In the genomic region with DNA sequence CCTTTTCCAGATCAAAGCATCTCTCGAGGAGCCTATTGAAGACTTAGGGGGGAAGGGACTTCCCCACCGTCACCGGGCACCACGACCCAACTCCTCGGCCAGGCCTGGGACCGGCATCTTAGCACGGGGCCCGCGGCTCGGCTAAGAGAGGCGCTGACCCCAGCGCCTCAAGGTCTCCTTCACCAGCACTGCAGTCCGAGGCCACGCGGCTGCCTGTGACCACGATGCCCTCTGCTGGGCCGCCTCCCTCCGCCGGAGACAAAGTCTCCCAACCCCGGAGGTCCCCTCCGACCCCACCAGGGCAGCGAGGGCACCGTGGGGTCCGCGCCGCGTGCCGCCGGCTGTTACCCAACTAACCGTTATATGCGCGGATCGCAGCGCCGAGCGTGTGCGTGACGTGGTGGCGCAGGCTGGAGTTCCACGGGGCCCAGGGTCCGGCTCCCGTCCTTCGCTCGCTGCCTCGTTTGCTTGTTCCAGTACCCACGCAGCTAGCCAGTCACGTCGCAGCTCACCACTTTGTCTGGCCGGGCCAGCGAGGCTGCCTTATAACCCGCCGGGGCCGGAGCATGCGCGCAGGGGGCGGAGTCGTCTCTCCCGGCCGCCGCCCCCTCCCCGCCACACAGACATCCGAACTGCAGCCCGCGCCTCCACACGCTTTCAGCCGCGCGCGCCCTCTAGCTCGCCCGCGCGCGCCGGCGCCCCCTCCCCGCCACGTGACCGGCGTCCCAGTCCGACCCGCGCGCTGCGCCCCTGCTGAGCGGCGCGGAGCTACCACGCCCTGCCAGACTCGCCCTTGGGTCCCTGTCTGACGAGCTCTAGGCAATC, we compare ENCODE assay signal across 8 cellular contexts. TPM values are rescaled to one million over a fixed set of nuclear protein-coding genes. Genes with fewer than 3 reads are reported as not detected.
DNase-seq lines count a peak whose midpoint lies in the region; ATAC-seq and TF ChIP-seq lines count a peak whose summit lies in the region.

A gene with protein sequence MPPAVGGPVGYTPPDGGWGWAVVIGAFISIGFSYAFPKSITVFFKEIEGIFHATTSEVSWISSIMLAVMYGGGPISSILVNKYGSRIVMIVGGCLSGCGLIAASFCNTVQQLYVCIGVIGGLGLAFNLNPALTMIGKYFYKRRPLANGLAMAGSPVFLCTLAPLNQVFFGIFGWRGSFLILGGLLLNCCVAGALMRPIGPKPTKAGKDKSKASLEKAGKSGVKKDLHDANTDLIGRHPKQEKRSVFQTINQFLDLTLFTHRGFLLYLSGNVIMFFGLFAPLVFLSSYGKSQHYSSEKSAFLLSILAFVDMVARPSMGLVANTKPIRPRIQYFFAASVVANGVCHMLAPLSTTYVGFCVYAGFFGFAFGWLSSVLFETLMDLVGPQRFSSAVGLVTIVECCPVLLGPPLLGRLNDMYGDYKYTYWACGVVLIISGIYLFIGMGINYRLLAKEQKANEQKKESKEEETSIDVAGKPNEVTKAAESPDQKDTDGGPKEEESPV (minus strand): TSS at position 519 of the 825 bp plus-strand sequence. CDS start 26,888 bp downstream, outside the sequence.

- peak within 1 kb of the TSS; percentile 95 for H3K4me2 ChIP-seq in fibroblast of lung (ENCODE audit: extremely low read depth, insufficient read depth, low read length)

- H3K36me3 ChIP-seq in fibroblast of lung (ENCODE audit: control insufficient read depth, insufficient read depth, low read length): no peaks in the 10 kb centered on the region

- intact Hi-C loops in activated T-helper 1 cell treated with anti-CD3 and anti-CD28 coated beads, Interleukin-12 subunit alpha, Interleukin-12 subunit beta, Interleukin-2, Interleukin-4 antibody, amounts not matched to agents 30 ng/mL and 10 ng/mL and 1 ng/mL, durations not matched to agents 14 hours and 24 hours and 36 hours (cut with micrococcal nuclease): loop anchor here (1.0 to 10.0 kb wide), 11 partner anchors 52 to 1803 kb away; a partner anchor contains a TSS
- intact Hi-C loops in natural killer cell (cut with micrococcal nuclease): loop anchor here (5.0 to 10.0 kb wide), 3 partner anchors 74 to 241 kb away; a partner anchor contains a TSS

- H3K9me3 Mint-ChIP-seq in activated T-helper 1 cell treated with anti-CD3 and anti-CD28 coated beads, Interleukin-12 subunit alpha, Interleukin-12 subunit beta, Interleukin-2, Interleukin-4 antibody, amounts not matched to agents 30 ng/mL and 10 ng/mL and 1 ng/mL, durations not matched to agents 14 hours and 24 hours and 36 hours: no peaks in the 10 kb centered on the region
- no peaks in the 10 kb centered on the region for H3K9me3 Mint-ChIP-seq in natural killer cell

- H3K27me3 Mint-ChIP-seq in activated T-helper 1 cell treated with anti-CD3 and anti-CD28 coated beads, Interleukin-12 subunit alpha, Interleukin-12 subunit beta, Interleukin-2, Interleukin-4 antibody, amounts not matched to agents 30 ng/mL and 10 ng/mL and 1 ng/mL, durations not matched to agents 14 hours and 24 hours and 36 hours (ENCODE audit: insufficient read depth): no peaks in the 10 kb centered on the region
- peaks cover 4 to 6% of the 10 kb centered on the region in 2 donors for H3K27me3 Mint-ChIP-seq in natural killer cell (ENCODE audit: low read depth in 2 of 2)

- H3K9me3 ChIP-seq in fibroblast of lung (ENCODE audit: control insufficient read depth, insufficient read depth, low read depth, low read length): no peaks in the 10 kb centered on the region

- TF ChIP-seq CTCF in LNCAP (IDR thresholded peaks at IDR 0.05): peak; percentile 46
- TF ChIP-seq CTCF in fibroblast of lung (conservative IDR thresholded peaks at IDR 0.05 in 1 of 2, IDR thresholded peaks at IDR 0.05 in 1 of 2; ENCODE audit: low read depth in 1 of 2, low read length in 2 of 2): peak; percentile 10 to 36
- TF ChIP-seq CTCF in natural killer cell (IDR thresholded peaks at IDR 0.05): no peak

- peak within 1 kb of the TSS; percentile 54 for H2AFZ ChIP-seq in fibroblast of lung (ENCODE audit: low read length)

- peaks cover 8% of the 10 kb centered on the region for H3K4me1 ChIP-seq in fibroblast of lung (ENCODE audit: control insufficient read depth, extremely low read depth, insufficient read depth, low read length)

- peak; percentile 96 for DNase-seq in ELF-1 (ENCODE audit: low read depth, low spot score)
- peak; percentile 80 for DNase-seq in H4 (ENCODE audit: low spot score)
- DNase-seq in RPMI7951 (ENCODE audit: low read depth): peak; percentile 93
- peak; percentile 90 for DNase-seq in activated T-helper 1 cell treated with anti-CD3 and anti-CD28 coated beads, Interleukin-12 subunit alpha, Interleukin-12 subunit beta, Interleukin-2, Interleukin-4 antibody, amounts not matched to agents 30 ng/mL and 10 ng/mL and 1 ng/mL, durations not matched to agents 14 hours and 24 hours and 36 hours (ENCODE audit: low spot score)
- DNase-seq in fibroblast of lung (ENCODE audit: low read depth in 2 of 2): peak; percentile 93
- peak; percentile 75 for DNase-seq in natural killer cell
- DNase-seq in stimulated activated naive CD4-positive, alpha-beta T cell (lab: John Stamatoyannopoulos, UW): peak; percentile 74 to 86 (median 80)

- peak within 1 kb of the TSS; percentile 100 for H3K27ac Mint-ChIP-seq in activated T-helper 1 cell treated with anti-CD3 and anti-CD28 coated beads, Interleukin-12 subunit alpha, Interleukin-12 subunit beta, Interleukin-2, Interleukin-4 antibody, amounts not matched to agents 30 ng/mL and 10 ng/mL and 1 ng/mL, durations not matched to agents 14 hours and 24 hours and 36 hours
- peak within 1 kb of the TSS; percentile 3 to 97 for H3K27ac Mint-ChIP-seq in natural killer cell

- no peaks in the 10 kb centered on the region for H3K27me3 ChIP-seq in fibroblast of lung (ENCODE audit: control insufficient read depth, insufficient read depth, low read length)

- no peaks in the 10 kb centered on the region for H4K20me1 ChIP-seq in fibroblast of lung (ENCODE audit: control insufficient read depth, extremely low read depth, insufficient read depth, low read length)

- H3K79me2 ChIP-seq in fibroblast of lung (ENCODE audit: control insufficient read depth, insufficient read depth, low read length): peaks cover 71% of the 10 kb centered on the region

- H3K27ac ChIP-seq in fibroblast of lung (ENCODE audit: insufficient read depth, low read length): peak within 1 kb of the TSS; percentile 87

- H3K4me3 ChIP-seq in fibroblast of lung (replicated peaks in 1 of 4; ENCODE audit: control extremely low read depth in 1 of 4, insufficient read depth in 1 of 4, low read depth in 3 of 4, low read length in 4 of 4): peak within 1 kb of the TSS; percentile 52 to 89 (median 74)

- peak; percentile 81 to 92 (median 85) for ATAC-seq in natural killer cell

- H3K9ac ChIP-seq in fibroblast of lung (ENCODE audit: insufficient read depth, low read length): peak within 1 kb of the TSS; percentile 85

- H3K4me3 Mint-ChIP-seq in activated T-helper 1 cell treated with anti-CD3 and anti-CD28 coated beads, Interleukin-12 subunit alpha, Interleukin-12 subunit beta, Interleukin-2, Interleukin-4 antibody, amounts not matched to agents 30 ng/mL and 10 ng/mL and 1 ng/mL, durations not matched to agents 14 hours and 24 hours and 36 hours: peak within 1 kb of the TSS; percentile 90
- peak within 1 kb of the TSS; percentile 97 for H3K4me3 Mint-ChIP-seq in natural killer cell

- peaks cover 59% of the 10 kb centered on the region for H3K4me1 Mint-ChIP-seq in activated T-helper 1 cell treated with anti-CD3 and anti-CD28 coated beads, Interleukin-12 subunit alpha, Interleukin-12 subunit beta, Interleukin-2, Interleukin-4 antibody, amounts not matched to agents 30 ng/mL and 10 ng/mL and 1 ng/mL, durations not matched to agents 14 hours and 24 hours and 36 hours (ENCODE audit: low read depth)
- peaks cover 31 to 38% of the 10 kb centered on the region in 2 donors for H3K4me1 Mint-ChIP-seq in natural killer cell

- peaks cover 36% of the 10 kb centered on the region for H3K36me3 Mint-ChIP-seq in activated T-helper 1 cell treated with anti-CD3 and anti-CD28 coated beads, Interleukin-12 subunit alpha, Interleukin-12 subunit beta, Interleukin-2, Interleukin-4 antibody, amounts not matched to agents 30 ng/mL and 10 ng/mL and 1 ng/mL, durations not matched to agents 14 hours and 24 hours and 36 hours (ENCODE audit: low read depth)
- no peaks in the 10 kb centered on the region for H3K36me3 Mint-ChIP-seq in natural killer cell

RNA-seq across cellular contexts. Expression of the gene that starts here (rescaled TPM):
- 59.6 and 67.3 TPM in 2 replicates for total RNA-seq in H4 (2014; rRNA removed; shearing (Covaris generic))
- total RNA-seq in RPMI7951 (2014; rRNA removed; shearing (Covaris generic)): 99.0 and 99.1 TPM in 2 replicates
- total RNA-seq in activated T-helper 1 cell treated with anti-CD3 and anti-CD28 coated beads, Interleukin-12 subunit alpha, Interleukin-12 subunit beta, Interleukin-2, Interleukin-4 antibody, amounts not matched to agents 30 ng/mL and 10 ng/mL and 1 ng/mL, durations not matched to agents 14 hours and 24 hours and 36 hours: 73.6 and 77.4 TPM in 2 replicates
- total RNA-seq in fibroblast of lung (59.1 and 70.1 TPM in 2 replicates), natural killer cell (10 to 100 TPM in 2 of 3 donors, 1 to 10 TPM in 1; 8.7 to 18.5 (median 14.0) TPM)
- 51.3 and 63.3 TPM in 2 replicates for polyA plus RNA-seq in fibroblast of lung
- polyA plus RNA-seq in fibroblast of lung (2012): 33.7 and 34.7 TPM in 2 replicates
- polyA minus RNA-seq in fibroblast of lung (ENCODE audit: low replicate concordance): 103 and 114 TPM in 2 replicates

Comparison
In these comparisons a context has a peak if more than half of its experiments do, and no peak if none do; other contexts are left out.
1. Peak in every context shown above with its lines: DNase-seq, ATAC-seq, H3K4me3 ChIP-seq and H3K27ac ChIP-seq.